Comparison of ENCODE assay signal across 13 cellular contexts in the genomic region with DNA sequence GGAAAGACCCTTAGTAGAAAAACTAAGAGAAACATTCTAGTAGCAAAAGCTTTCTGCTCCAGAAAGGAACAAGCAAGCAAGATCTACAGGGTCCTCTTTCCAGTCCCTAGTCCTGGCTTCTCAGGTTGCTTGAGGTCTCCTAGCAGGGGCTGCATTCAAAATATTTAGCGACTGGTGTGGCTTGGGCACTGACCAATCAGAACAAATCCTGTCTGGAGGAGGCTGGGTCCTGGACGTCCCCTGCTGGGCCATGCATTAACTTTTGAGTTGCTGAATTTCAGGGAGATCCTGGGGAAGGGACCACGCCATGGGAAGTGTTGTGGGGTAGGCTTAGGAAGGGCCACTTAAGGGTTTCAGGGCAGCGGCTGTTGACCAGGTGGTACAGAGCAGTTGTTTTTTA. TPM values are rescaled to one million over a fixed set of nuclear protein-coding genes. Genes with fewer than 3 reads are reported as not detected.
DNase-seq lines count a peak whose midpoint lies in the region; ATAC-seq, FAIRE-seq and TF ChIP-seq lines count a peak whose summit lies in the region.
"Had no signal": no experiment of that assay in that cellular context is flagged by ENCODE, and none has a peak within 500 bp of the region (broad histone marks: within the 10 kb centered on the region; RNA-seq: fewer than 3 reads in every experiment).

No MANE protein-coding gene starts in this region.

- no peaks in the 10 kb centered on the region for H3K9me3 Mint-ChIP-seq in progenitor cell of endocrine pancreas (ENCODE audit: low read depth)

- H3K27ac ChIP-seq in iPS DF 6.9 (ENCODE audit: low read length) (peak overlapping the region; percentile 47), sigmoid colon (no peak overlapping the region)
- H3K27ac ChIP-seq: body of pancreas had no signal

- TF ChIP-seq CTCF in progenitor cell of endocrine pancreas (IDR thresholded peaks at IDR 0.05; ENCODE audit: unreplicated experiment) (no peak), sigmoid colon (IDR thresholded peaks at IDR 0.05) (no peak)

- no peak for TF ChIP-seq EP300 in sigmoid colon (IDR thresholded peaks at IDR 0.05)

- H3K27me3 ChIP-seq in iPS DF 6.9 (ENCODE audit: control insufficient read depth, insufficient read depth, low read length), result no peaks in the 10 kb centered on the region
- no peaks in the 10 kb centered on the region for H3K27me3 ChIP-seq in sigmoid colon
- H3K27me3 ChIP-seq: body of pancreas, thyroid gland had no signal

- no peaks in the 10 kb centered on the region for H3K27me3 Mint-ChIP-seq in progenitor cell of endocrine pancreas

- no peak for ATAC-seq in GM18502 (IDR thresholded peaks at IDR 0.05; ENCODE audit: poor library complexity, unreplicated experiment)
- ATAC-seq: body of pancreas had no signal

- TF ChIP-seq POLR2A in sigmoid colon (IDR thresholded peaks at IDR 0.05), result no peak

- no CpG with 5 or more reads among the region's 4 CpGs for WGBS in iPS DF 6.9 (ENCODE audit: insufficient coverage, insufficient read length)
- 63 to 78% methylated on average over 4 of the region's 4 CpGs for WGBS in sigmoid colon, 2 donors

- H3K27ac Mint-ChIP-seq in progenitor cell of endocrine pancreas, result peak overlapping the region; percentile 93

- H3K4me1 ChIP-seq in iPS DF 6.9 (ENCODE audit: control insufficient read depth, insufficient read depth, low read length) (peaks cover 19% of the 10 kb centered on the region), sigmoid colon (peaks cover 0 to 13% (median 5%) of the 10 kb centered on the region in 4 donors)

- peaks cover 43% of the 10 kb centered on the region for H3K4me1 Mint-ChIP-seq in progenitor cell of endocrine pancreas (ENCODE audit: low read depth)

- H3K36me3 ChIP-seq in iPS DF 6.9 (ENCODE audit: control insufficient read depth, insufficient read depth, low read length) (no peaks in the 10 kb centered on the region), sigmoid colon (no peaks in the 10 kb centered on the region)
- H3K36me3 ChIP-seq: thyroid gland had no signal

- H3K9me3 ChIP-seq in iPS DF 6.9 (ENCODE audit: control insufficient read depth, insufficient read depth, low read length), result no peaks in the 10 kb centered on the region
- H3K9me3 ChIP-seq in sigmoid colon, result no peaks in the 10 kb centered on the region
- H3K9me3 ChIP-seq: body of pancreas, SK-N-SH, thyroid gland had no signal

- intact Hi-C loops in sigmoid colon (cut with DNase I), result no loop called here

- H3K36me3 Mint-ChIP-seq in progenitor cell of endocrine pancreas (ENCODE audit: insufficient read depth), result no peaks in the 10 kb centered on the region

- H3K4me3 Mint-ChIP-seq in progenitor cell of endocrine pancreas (ENCODE audit: low read depth), result peak overlapping the region; percentile 44

- H3K4me3 ChIP-seq in iPS DF 6.9 (ENCODE audit: low read length) (no peak overlapping the region), sigmoid colon (no peak overlapping the region)
- H3K4me3 ChIP-seq: body of pancreas, thyroid gland had no signal

- FAIRE-seq in GM19239 (lab: Jason Lieb, UNC), result peak; percentile 35

- DNase-seq in GM19239 (ENCODE audit: insufficient read length, low spot score), result no peak
- peak; percentile 34 for DNase-seq in NCI-H69 (lab: John Stamatoyannopoulos, UW)
- peak; percentile 73 for DNase-seq in iPS DF 6.9 (ENCODE audit: low read depth, low spot score)
- DNase-seq in progenitor cell of endocrine pancreas (ENCODE audit: low spot score, unreplicated experiment), result no peak
- no peak for DNase-seq in NCI-H1417 treated with DMSO at 0.1 percent for 48 hours (lab: John Stamatoyannopoulos, UW)
- DNase-seq in sigmoid colon, result no peak
- DNase-seq: effector CD8-positive, alpha-beta T cell; NCI-H2171; posterior cingulate gyrus; SK-N-SH; thyroid gland had no signal

RNA-seq across cellular contexts. Expression of gene SORL1, which starts 27.2 kb away (rescaled TPM):
- total RNA-seq in progenitor cell of endocrine pancreas (30.9 and 31.8 TPM in 2 replicates), sigmoid colon (10 to 100 TPM in 3 of 4 donors, 1 to 10 TPM in 1; 8.1 to 17.1 (median 14.2) TPM)
- 10 to 100 TPM in 1 of 3 donors, 1 to 10 TPM in 2; 3.2 to 19.8 (median 3.6) TPM for polyA plus RNA-seq in sigmoid colon

Comparison
In these comparisons a context has a peak if more than half of its experiments do, and no peak if none do; other contexts are left out.
1. DNase-seq: peak in NCI-H69 (single experiment) and iPS DF 6.9 (single experiment); none in GM19239 (single experiment), progenitor cell of endocrine pancreas (single experiment), NCI-H1417 treated with DMSO at 0.1 percent for 48 hours (single experiment) and sigmoid colon (single experiment).